11 cellular contexts compared by ENCODE assay signal in genomic region chr17:77602062-77602746, GRCh38.
DNase-seq lines count a peak whose midpoint lies in the region; ATAC-seq, FAIRE-seq and TF ChIP-seq lines count a peak whose summit lies in the region.
"Had no signal": no experiment of that assay in that cellular context is flagged by ENCODE, and none has a peak within 500 bp of the region (broad histone marks: within the 10 kb centered on the region; RNA-seq: fewer than 3 reads in every experiment).

No MANE protein-coding gene starts in this region.

- H3K4me3 Mint-ChIP-seq in activated T-helper 17 cell treated with anti-CD3 and anti-CD28 coated beads, Interleukin-2, amount 50 U/mL, for 72 hours = no peak overlapping the region
- H3K4me3 Mint-ChIP-seq: dendritic cell treated with granulocyte-macrophage colony-stimulating factor and Interleukin-4, amounts not matched to agents 40 ng/mL and 50 ng/mL, for 4 days had no signal

- no peak overlapping the region for H3K27ac Mint-ChIP-seq in activated T-helper 17 cell treated with anti-CD3 and anti-CD28 coated beads, Interleukin-2, amount 50 U/mL, for 72 hours
- H3K27ac Mint-ChIP-seq: dendritic cell treated with granulocyte-macrophage colony-stimulating factor and Interleukin-4, amounts not matched to agents 40 ng/mL and 50 ng/mL, for 4 days had no signal

- H3K18ac ChIP-seq in neuronal stem cell (ENCODE audit: low read length) = peak overlapping the region; percentile 15

- H3K79me1 ChIP-seq in neuronal stem cell (ENCODE audit: low read depth, low read length) = no peaks in the 10 kb centered on the region

- H2AFZ ChIP-seq in neuronal stem cell (ENCODE audit: low read length) = no peak overlapping the region

- POLR2A ChIA-PET in A549 (lab: Yijun Ruan, JAX) = no interaction called here
- POLR2A ChIA-PET in RWPE1 (lab: Yijun Ruan, JAX; ENCODE audit: low non-redundant PET) = interaction anchor here (0.6 kb wide), 1 partner anchor 737 kb away, joined by 3 read pairs; no protein-coding TSS in a partner anchor

- no peak overlapping the region for H4K91ac ChIP-seq in neuronal stem cell (ENCODE audit: low read depth, low read length, poor library complexity)

- no peak overlapping the region for H2BK120ac ChIP-seq in neuronal stem cell (ENCODE audit: low read depth, low read length)

- H3K9me3 ChIP-seq in A549 (no peaks in the 10 kb centered on the region), neuronal stem cell (replicated peaks in 1 of 2; ENCODE audit: control insufficient read depth in 2 of 2, insufficient read depth in 1 of 2, low read depth in 1 of 2, low read length in 2 of 2) (no peaks in the 10 kb centered on the region), SJCRH30 (replicated peaks) (no peaks in the 10 kb centered on the region)
- H3K9me3 ChIP-seq: BLaER1 had no signal

- H2BK12ac ChIP-seq in neuronal stem cell (ENCODE audit: low read length) = no peak overlapping the region

- no peak overlapping the region for H3K23ac ChIP-seq in neuronal stem cell (ENCODE audit: low read depth, low read length, poor library complexity)

- peak overlapping the region; percentile 19 for H2BK15ac ChIP-seq in neuronal stem cell (ENCODE audit: low read length)

- H3K9ac ChIP-seq in neuronal stem cell (ENCODE audit: low read depth, low read length, poor library complexity) = no peak overlapping the region
- H3K9ac ChIP-seq: BLaER1 had no signal

- H3K4ac ChIP-seq in neuronal stem cell (ENCODE audit: low read length) = no peak overlapping the region

- H3K27me3 Mint-ChIP-seq in activated T-helper 17 cell treated with anti-CD3 and anti-CD28 coated beads, Interleukin-2, amount 50 U/mL, for 72 hours = no peaks in the 10 kb centered on the region

- CTCF ChIA-PET in A549 (lab: Yijun Ruan, JAX) (interaction anchor here (1.1 to 2.2 kb wide), 4 partner anchors 7 to 411 kb away, joined by 3 to 8 read pairs (median 4); no protein-coding TSS in a partner anchor), RWPE1 (lab: Yijun Ruan, JAX) (no interaction called here)

- peak in 1 of 2 experiments; percentile 12; a peak in 1 of 6 replicates for ATAC-seq in A549
- ATAC-seq in activated T-helper 17 cell treated with anti-CD3 and anti-CD28 coated beads, Interleukin-2, amount 50 U/mL, for 72 hours (replicated peaks) = no peak

- FAIRE-seq in A549 (lab: Jason Lieb, UNC) (no peak), GM12891 (lab: Jason Lieb, UNC) (no peak)

- TF ChIP-seq CTCF in A549 (IDR thresholded peaks at IDR 0.05) = no peak
- no peak for TF ChIP-seq CTCF in RWPE1 (conservative IDR thresholded peaks at IDR 0.05; ENCODE audit: low read depth)
- no peak for TF ChIP-seq CTCF in fibroblast of mammary gland (conservative IDR thresholded peaks at IDR 0.05; ENCODE audit: control insufficient read depth, insufficient read depth, low read depth, low read length)

- peak overlapping the region; percentile 2 to 11; a peak in 1 of 6 replicates for H3K27ac ChIP-seq in A549
- peak overlapping the region; percentile 97 for H3K27ac ChIP-seq in RWPE1
- no peak overlapping the region for H3K27ac ChIP-seq in neuronal stem cell (replicated peaks; ENCODE audit: low read length)
- H3K27ac ChIP-seq in SJCRH30 = no peak overlapping the region
- H3K27ac ChIP-seq: BLaER1 had no signal

- no peak overlapping the region for H2BK5ac ChIP-seq in neuronal stem cell (ENCODE audit: low read length)

- H3K27me3 ChIP-seq in neuronal stem cell (ENCODE audit: control insufficient read depth in 3 of 3, insufficient read depth in 3 of 3, low read depth in 1 of 3, low read length in 3 of 3) = peaks cover 0 to 4% (median 0%) of the 10 kb centered on the region in 3 experiments
- H3K27me3 ChIP-seq in SJCRH30 = peaks cover 12% of the 10 kb centered on the region
- H3K27me3 ChIP-seq: BLaER1 had no signal

- H3K9me3 Mint-ChIP-seq in activated T-helper 17 cell treated with anti-CD3 and anti-CD28 coated beads, Interleukin-2, amount 50 U/mL, for 72 hours = no peaks in the 10 kb centered on the region
- H3K9me3 Mint-ChIP-seq: dendritic cell treated with granulocyte-macrophage colony-stimulating factor and Interleukin-4, amounts not matched to agents 40 ng/mL and 50 ng/mL, for 4 days had no signal

- H3K36me3 Mint-ChIP-seq in activated T-helper 17 cell treated with anti-CD3 and anti-CD28 coated beads, Interleukin-2, amount 50 U/mL, for 72 hours (ENCODE audit: low read depth) = no peaks in the 10 kb centered on the region

- no peak overlapping the region for H3K4me3 ChIP-seq in A549
- H3K4me3 ChIP-seq in fibroblast of mammary gland (ENCODE audit: control insufficient read depth, low read depth, low read length) = no peak overlapping the region
- H3K4me3 ChIP-seq in neuronal stem cell (ENCODE audit: low read length in 2 of 2) = no peak overlapping the region
- H3K4me3 ChIP-seq in SJCRH30 = no peak overlapping the region
- H3K4me3 ChIP-seq: BLaER1 had no signal

- no peak overlapping the region for H3K14ac ChIP-seq in neuronal stem cell (ENCODE audit: low read length)

- H3K4me1 ChIP-seq in A549 = no peaks in the 10 kb centered on the region
- peaks cover 0 to 5% of the 10 kb centered on the region in 2 donors for H3K4me1 ChIP-seq in neuronal stem cell (ENCODE audit: control insufficient read depth in 2 of 2, insufficient read depth in 1 of 2, low read depth in 1 of 2, low read length in 2 of 2)
- H3K4me1 ChIP-seq in SJCRH30 = no peaks in the 10 kb centered on the region
- H3K4me1 ChIP-seq: BLaER1 had no signal

- no peak for TF ChIP-seq EP300 in A549 (IDR thresholded peaks at IDR 0.05)

- DNase-seq in A549 (ENCODE audit: low read depth in 1 of 2, low spot score in 1 of 2) = no peak
- peak; percentile 77 for DNase-seq in RWPE1 (ENCODE audit: low spot score)
- DNase-seq in fibroblast of mammary gland (ENCODE audit: low read depth) = peak; percentile 71
- DNase-seq in neuronal stem cell (ENCODE audit: low spot score) = no peak
- DNase-seq in NCI-H524 treated with DMSO at 0.1 percent for 48 hours (lab: John Stamatoyannopoulos, UW) = no peak
- DNase-seq in GM12891 (ENCODE audit: insufficient read length, low spot score) = no peak
- DNase-seq in SJCRH30 = no peak
- DNase-seq: NCI-H187 treated with DMSO at 0.1 percent for 48 hours had no signal

- WGBS in A549 (ENCODE audit: missing lambda C conversion rate) = 63% methylated on average over 11 of the region's 11 CpGs
- no CpG with 5 or more reads among the region's 11 CpGs for whole genome bisulfite sequencing in neuronal stem cell (ENCODE audit: extremely low coverage in 2 of 2, insufficient read length in 2 of 2, insufficient replicate concordance in 1 of 2), 2 donors

- no peak overlapping the region for H3K4me2 ChIP-seq in A549
- H3K4me2 ChIP-seq in neuronal stem cell (ENCODE audit: insufficient read depth, low read length, poor library complexity, severe bottlenecking) = no peak overlapping the region
- H3K4me2 ChIP-seq: BLaER1 had no signal

- no peak overlapping the region for H4K8ac ChIP-seq in neuronal stem cell (ENCODE audit: low read depth, low read length)

- TF ChIP-seq RAD21 in A549 (conservative IDR thresholded peaks at IDR 0.05 in 1 of 2, IDR thresholded peaks at IDR 0.05 in 1 of 2) = no peak

- TF ChIP-seq POLR2A in A549 (IDR thresholded peaks at IDR 0.05; ENCODE audit: low read length) (no peak), GM12891 (IDR thresholded peaks at IDR 0.05; ENCODE audit: low read depth, low read length) (no peak)

- no peaks in the 10 kb centered on the region for H3K4me1 Mint-ChIP-seq in activated T-helper 17 cell treated with anti-CD3 and anti-CD28 coated beads, Interleukin-2, amount 50 U/mL, for 72 hours

- H2AK5ac ChIP-seq in neuronal stem cell (ENCODE audit: low read depth, low read length) = no peak overlapping the region

- no peaks in the 10 kb centered on the region for H3K36me3 ChIP-seq in neuronal stem cell (replicated peaks in 1 of 2; ENCODE audit: control insufficient read depth in 2 of 2, insufficient read depth in 2 of 2, low read length in 2 of 2)
- H3K36me3 ChIP-seq in SJCRH30 = no peaks in the 10 kb centered on the region
- H3K36me3 ChIP-seq: BLaER1 had no signal

TF ChIP-seq in A549, 52 proteins besides CTCF, POLR2A, EP300 and RAD21 (continues in another document):
- TF ChIP-seq FOSB (CRISPR knock-in tag; IDR thresholded peaks at IDR 0.05) (no peak), CHD2 (IDR thresholded peaks at IDR 0.05; ENCODE audit: low read length, partially characterized antibody) (no peak), USF2 (IDR thresholded peaks at IDR 0.05) (no peak), BHLHE40 (IDR thresholded peaks at IDR 0.05; ENCODE audit: low read depth, low read length) (no peak), ZC3H11A (IDR thresholded peaks at IDR 0.05) (no peak)

TF ChIP-seq in GM12891, 5 proteins besides CTCF, POLR2A, EP300 and RAD21:
- no peak for TF ChIP-seq TAF1 (IDR thresholded peaks at IDR 0.05; ENCODE audit: low read depth, low read length)

Comparison
In these comparisons a context has a peak if more than half of its experiments do, and no peak if none do; other contexts are left out.
1. DNase-seq: peak in RWPE1 (single experiment) and fibroblast of mammary gland (single experiment); none in A549 (0 of 2), neuronal stem cell (single experiment), NCI-H524 treated with DMSO at 0.1 percent for 48 hours (single experiment), GM12891 (single experiment) and SJCRH30 (0 of 2).
2. H3K27ac ChIP-seq: peak in A549 (2 of 2) and RWPE1 (single experiment); none in neuronal stem cell (single experiment) and SJCRH30 (single experiment).